ENCODE assay signal across 8 cellular contexts in the genomic region with DNA sequence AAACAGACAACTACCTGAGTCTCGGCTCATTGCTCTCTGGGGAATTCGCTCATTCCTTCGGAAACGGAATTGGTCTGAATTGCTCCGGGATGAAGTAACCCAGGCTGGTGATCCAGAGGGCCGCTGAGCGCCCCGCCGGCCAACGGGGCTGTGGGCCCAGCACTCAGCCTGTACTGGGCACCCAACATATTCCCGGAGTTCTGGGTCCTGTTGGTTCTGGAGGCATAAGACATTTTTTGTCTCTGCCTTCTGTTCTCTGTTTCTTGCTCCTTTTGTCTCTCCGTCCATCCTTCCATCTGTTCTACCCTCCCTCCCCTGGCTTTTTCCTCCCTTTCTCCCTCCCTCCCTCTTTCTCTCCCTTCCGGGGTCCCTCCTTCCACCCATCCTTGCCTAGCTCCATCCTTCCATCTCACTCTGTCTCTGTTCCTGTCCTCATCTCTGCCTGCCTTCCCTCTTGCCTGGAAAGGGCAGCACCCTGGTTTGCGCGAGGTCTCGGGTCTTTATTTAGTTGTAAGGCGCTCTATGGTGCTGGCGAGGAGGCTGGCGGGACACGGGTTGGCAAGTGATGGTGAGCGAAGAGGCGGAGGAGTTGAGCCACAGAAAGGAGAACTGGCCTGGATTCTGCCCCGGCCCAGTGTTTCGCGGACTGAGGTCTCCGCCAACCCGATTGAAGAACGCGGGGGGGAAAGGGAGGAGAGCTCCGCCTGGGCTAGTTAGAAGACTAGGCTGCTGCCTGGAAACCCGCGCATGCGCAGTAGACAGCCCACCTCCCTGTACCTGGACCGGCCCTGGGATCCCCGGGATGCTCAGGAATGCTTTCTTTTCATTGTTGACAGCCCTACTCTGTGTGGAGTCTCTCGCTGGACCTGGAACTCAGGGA.
DNase-seq lines count a peak whose midpoint lies in the region; ATAC-seq and TF ChIP-seq lines count a peak whose summit lies in the region.

No MANE protein-coding gene starts in this region.

- no peaks in the 10 kb centered on the region for H3K4me1 ChIP-seq in Caco-2
- H3K4me1 ChIP-seq in ovary (ENCODE audit: insufficient read depth): no peaks in the 10 kb centered on the region
- no peaks in the 10 kb centered on the region for H3K4me1 ChIP-seq in transverse colon

- H3K27me3 Mint-ChIP-seq in Caco-2 (ENCODE audit: insufficient read depth, unreplicated experiment): peaks cover 3% of the 10 kb centered on the region

- in situ Hi-C loops in transverse colon (cut with MboI; ENCODE audit: low pct_ligation_motif_present in 1 of 4, low pct_unique_long_range_greater_than_20kb in 1 of 4, low sequenced_read_pairs in 3 of 4): no loop called here

- TF ChIP-seq CTCF in Caco-2 (IDR thresholded peaks at IDR 0.05; ENCODE audit: insufficient read depth in 1 of 2, low read depth in 1 of 2, low read length in 1 of 2, severe bottlenecking in 1 of 2, unreplicated experiment in 1 of 2): no peak
- no peak for TF ChIP-seq CTCF in ovary (IDR thresholded peaks at IDR 0.05)
- TF ChIP-seq CTCF in transverse colon (IDR thresholded peaks at IDR 0.05): no peak

- H3K4me1 Mint-ChIP-seq in Caco-2 (ENCODE audit: low read depth, unreplicated experiment): no peaks in the 10 kb centered on the region

- ATAC-seq in GM21576 (IDR thresholded peaks at IDR 0.05; ENCODE audit: unreplicated experiment): peak; percentile 75

- TF ChIP-seq EP300 in ovary (IDR thresholded peaks at IDR 0.05): no peak
- no peak for TF ChIP-seq EP300 in transverse colon (IDR thresholded peaks at IDR 0.05; ENCODE audit: low read depth)

- no peak overlapping the region for H3K27ac Mint-ChIP-seq in Caco-2 (ENCODE audit: unreplicated experiment)

- POLR2A ChIA-PET in Caco-2 (lab: Charles Lee): no interaction called here

- H3K9me3 ChIP-seq in Caco-2 (no peaks in the 10 kb centered on the region), ovary (no peaks in the 10 kb centered on the region), transverse colon (no peaks in the 10 kb centered on the region)

- H3K27ac ChIP-seq in ovary: no peak overlapping the region
- H3K27ac ChIP-seq in transverse colon: peak overlapping the region in 1 of 4 donors; percentile 47

- H3K36me3 ChIP-seq in Caco-2 (ENCODE audit: control insufficient read depth, insufficient read depth, low read length) (no peaks in the 10 kb centered on the region), ovary (no peaks in the 10 kb centered on the region), transverse colon (no peaks in the 10 kb centered on the region)

- no TSS peak for BruUV-seq in Caco-2 (replicated peaks; lab: Mats Ljungman, UMichigan)

- H3K4me3 ChIP-seq in Caco-2 (ENCODE audit: low read depth, low read length): no peak overlapping the region
- no peak overlapping the region for H3K4me3 ChIP-seq in ovary
- peak overlapping the region in 1 of 4 donors; percentile 29 for H3K4me3 ChIP-seq in transverse colon

- CTCF ChIA-PET in Caco-2 (lab: Charles Lee): no interaction called here

- peaks cover 6% of the 10 kb centered on the region for H3K36me3 Mint-ChIP-seq in Caco-2 (ENCODE audit: insufficient read depth, unreplicated experiment)

- DNase-seq in Caco-2: peak; percentile 25 to 62
- peak; percentile 67 for DNase-seq in LHCN-M2 (ENCODE audit: low read depth)
- peak; percentile 89 for DNase-seq in activated effector memory CD4-positive, alpha-beta T cell treated with anti-CD3 and anti-CD28 coated beads, Interleukin-2, amount 50 U/mL, for 16 hours
- DNase-seq in glomerular endothelial cell (ENCODE audit: extremely low read depth, low read depth, low spot score): peak; percentile 37
- DNase-seq in ovary: peak; percentile 29 to 63 (median 47)
- peak; percentile 79 for DNase-seq in transverse colon
- DNase-seq in NK-92 (lab: John Stamatoyannopoulos, UW; ENCODE audit: unreplicated experiment): no peak

- H3K4me3 Mint-ChIP-seq in Caco-2 (ENCODE audit: unreplicated experiment): peak overlapping the region; percentile 41

- peaks cover 27% of the 10 kb centered on the region for H3K9me3 Mint-ChIP-seq in Caco-2 (ENCODE audit: unreplicated experiment)

- no peak for TF ChIP-seq POLR2A in ovary (IDR thresholded peaks at IDR 0.05)
- TF ChIP-seq POLR2A in transverse colon (IDR thresholded peaks at IDR 0.05): no peak

- no peaks in the 10 kb centered on the region for H3K27me3 ChIP-seq in Caco-2 (replicated peaks; ENCODE audit: control insufficient read depth, insufficient read depth, low read length)
- no peaks in the 10 kb centered on the region for H3K27me3 ChIP-seq in ovary
- H3K27me3 ChIP-seq in transverse colon: peaks cover 9% of the 10 kb centered on the region

- intact Hi-C loops in Caco-2 (cut with micrococcal nuclease; ENCODE audit: unreplicated experiment) (no loop called here), ovary (cut with DNase I) (no loop called here), transverse colon (cut with DNase I; ENCODE audit: low total_unique reads) (no loop called here)

- 19 to 29% (median 23%) methylated on average over 36 of the region's 36 CpGs for WGBS in ovary, 3 donors
- 30 to 38% methylated on average over 36 of the region's 36 CpGs for WGBS in transverse colon (ENCODE audit: low coverage in 1 of 2), 2 donors
